Comparison of ENCODE assay signal across 16 cellular contexts in genomic region chr12:76451528-76451927, GRCh38.
DNase-seq lines count a peak whose midpoint lies in the region; ATAC-seq and TF ChIP-seq lines count a peak whose summit lies in the region.
"Had no signal": no experiment of that assay in that cellular context is flagged by ENCODE, and none has a peak within 500 bp of the region (broad histone marks: within the 10 kb centered on the region; RNA-seq: fewer than 3 reads in every experiment).

No MANE protein-coding gene starts in this region.

- 36% methylated on average over 4 of the region's 6 CpGs for WGBS in right lobe of liver (ENCODE audit: insufficient coverage, low coverage, low lambda C conversion rate, missing lambda C conversion rate)

- TF ChIP-seq POLR2A in right lobe of liver (IDR thresholded peaks at IDR 0.05), result no peak

- no peaks in the 10 kb centered on the region for H3K27me3 ChIP-seq in RWPE2 (ENCODE audit: insufficient read depth, poor library complexity, severe bottlenecking)
- H3K27me3 ChIP-seq in right lobe of liver, result no peaks in the 10 kb centered on the region
- H3K27me3 ChIP-seq: SJSA1 had no signal

- peaks cover 37% of the 10 kb centered on the region for H3K4me1 ChIP-seq in RWPE2 (ENCODE audit: insufficient read depth, poor library complexity, severe bottlenecking)
- no peaks in the 10 kb centered on the region for H3K4me1 ChIP-seq in right lobe of liver

- no peaks in the 10 kb centered on the region for H3K9me3 Mint-ChIP-seq in CD14-positive monocyte
- H3K9me3 Mint-ChIP-seq: IgD-negative memory B cell had no signal

- peaks cover 21% of the 10 kb centered on the region for H3K4me1 Mint-ChIP-seq in CD14-positive monocyte

- no peak for ATAC-seq in RWPE2 (ENCODE audit: low read depth)
- peak; percentile 59 to 86 (median 78) for ATAC-seq in right lobe of liver

- no peak overlapping the region for H3K4me3 Mint-ChIP-seq in CD14-positive monocyte
- H3K4me3 Mint-ChIP-seq: IgD-negative memory B cell had no signal

- H3K4me3 ChIP-seq in RWPE2 (ENCODE audit: severe bottlenecking) (no peak overlapping the region), right lobe of liver (no peak overlapping the region)
- H3K4me3 ChIP-seq: HAP-1, SJSA1 had no signal

- DNase-seq in NCI-H345 (lab: John Stamatoyannopoulos, UW) (peak; percentile 4), NCI-H345 treated with DMSO at 0.1 percent for 48 hours (lab: John Stamatoyannopoulos, UW; ENCODE audit: unreplicated experiment) (no peak), CD14-positive monocyte (ENCODE audit: low spot score) (no peak), RWPE2 (ENCODE audit: low spot score) (no peak), right lobe of liver (peak in 1 of 3 donors; percentile 59), islet precursor cell (no peak), DMS 273 treated with DMSO at 0.1 percent for 48 hours (lab: John Stamatoyannopoulos, UW) (no peak), DMS79 (lab: John Stamatoyannopoulos, UW) (no peak)
- DNase-seq: DMS153, Kasumi-1, NCI-H187, NCI-H526 had no signal

- TF ChIP-seq CTCF in CD14-positive monocyte (IDR thresholded peaks at IDR 0.05) (no peak), RWPE2 (IDR thresholded peaks at IDR 0.05; ENCODE audit: poor library complexity, severe bottlenecking) (no peak), right lobe of liver (IDR thresholded peaks at IDR 0.05) (no peak)

- no peaks in the 10 kb centered on the region for H3K27me3 Mint-ChIP-seq in CD14-positive monocyte (ENCODE audit: low read depth in 3 of 3)
- H3K27me3 Mint-ChIP-seq: IgD-negative memory B cell had no signal

- peaks cover 15 to 32% of the 10 kb centered on the region in 2 donors for H3K36me3 Mint-ChIP-seq in CD14-positive monocyte

- no peaks in the 10 kb centered on the region for H3K9me3 ChIP-seq in RWPE2 (ENCODE audit: severe bottlenecking)
- no peaks in the 10 kb centered on the region for H3K9me3 ChIP-seq in right lobe of liver
- H3K9me3 ChIP-seq: HAP-1, SJSA1 had no signal

- intact Hi-C loops in CD14-positive monocyte (cut with micrococcal nuclease) (loop anchor here in 1 of 2 donors (10.0 kb wide), 1 partner anchor 107 kb away; the partner anchor contains the start of gene BBS10), right lobe of liver (cut with DNase I) (no loop called here)

- H3K36me3 ChIP-seq in RWPE2 (ENCODE audit: low read depth), result peaks cover 5% of the 10 kb centered on the region; the same call in 1 of the 2 replicates
- no peaks in the 10 kb centered on the region for H3K36me3 ChIP-seq in right lobe of liver
- H3K36me3 ChIP-seq: HAP-1 had no signal

- H3K27ac ChIP-seq in RWPE2 (ENCODE audit: poor library complexity, severe bottlenecking), result peak overlapping the region; percentile 40
- no peak overlapping the region for H3K27ac ChIP-seq in right lobe of liver
- H3K27ac ChIP-seq: C4-2B had no signal

- H3K27ac Mint-ChIP-seq in CD14-positive monocyte, result peak overlapping the region in 6 of 7 donors; percentile 3 to 78 (median 56)
- H3K27ac Mint-ChIP-seq: IgD-negative memory B cell had no signal
